12 cellular contexts compared by ENCODE assay signal in the genomic region with DNA sequence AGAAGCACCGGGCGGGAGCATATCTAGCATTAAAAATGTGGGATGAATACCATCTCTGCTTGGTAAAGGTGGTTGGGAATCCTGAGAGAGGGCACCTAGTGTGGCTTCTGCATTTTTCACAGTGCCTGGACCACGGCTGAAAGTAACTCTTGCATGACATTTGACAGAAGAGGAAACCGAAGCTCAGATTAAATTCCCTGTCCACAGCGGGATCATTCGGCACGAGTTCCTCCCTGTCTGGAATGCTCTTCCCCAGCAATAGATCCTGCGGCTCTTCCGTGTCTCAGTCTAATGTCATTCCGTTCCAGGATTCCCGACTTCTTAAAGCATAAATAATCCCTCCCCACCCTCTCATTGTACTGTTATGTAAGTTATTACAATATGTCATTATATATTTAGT. TPM values are rescaled to one million over a fixed set of nuclear protein-coding genes. Genes with fewer than 3 reads are reported as not detected.
DNase-seq lines count a peak whose midpoint lies in the region; ATAC-seq, FAIRE-seq and TF ChIP-seq lines count a peak whose summit lies in the region.
"Had no signal": no experiment of that assay in that cellular context is flagged by ENCODE, and none has a peak within 500 bp of the region (broad histone marks: within the 10 kb centered on the region; RNA-seq: fewer than 3 reads in every experiment).

No MANE protein-coding gene starts in this region.

- no peak overlapping the region for H3K27ac Mint-ChIP-seq in type B pancreatic cell

- FAIRE-seq in HepG2 (lab: Jason Lieb, UNC): no peak
- FAIRE-seq: keratinocyte had no signal

- no peak for TF ChIP-seq POLR2A in HepG2 (IDR thresholded peaks at IDR 0.05; ENCODE audit: insufficient read depth in 1 of 2, low read depth in 2 of 2, low read length in 2 of 2)
- TF ChIP-seq POLR2A in right lobe of liver (IDR thresholded peaks at IDR 0.05): no peak

- H3K79me2 ChIP-seq in HepG2 (ENCODE audit: insufficient read depth, low read length) (peaks cover 40% of the 10 kb centered on the region), SU-DHL-6 (ENCODE audit: insufficient read depth, low read length) (peaks cover 40% of the 10 kb centered on the region)

- peaks cover 7 to 27% of the 10 kb centered on the region in 2 experiments for H3K36me3 ChIP-seq in HepG2 (replicated peaks in 1 of 2; ENCODE audit: control insufficient read depth in 1 of 2, insufficient read depth in 2 of 2, low read length in 2 of 2)
- H3K36me3 ChIP-seq in right lobe of liver: peaks cover 0 to 27% (median 5%) of the 10 kb centered on the region in 4 donors
- H3K36me3 ChIP-seq in SU-DHL-6 (ENCODE audit: low read length): peaks cover 29% of the 10 kb centered on the region
- H3K36me3 ChIP-seq: prostate gland had no signal

- H3K36me3 Mint-ChIP-seq in type B pancreatic cell: peaks cover 29% of the 10 kb centered on the region

- H3K4me3 ChIP-seq in HepG2 (replicated peaks in 1 of 3; ENCODE audit: insufficient read depth in 1 of 3, low read depth in 2 of 3, low read length in 3 of 3) (peak overlapping the region in 1 of 3 experiments; percentile 42; a peak in 2 of 6 replicates), right lobe of liver (peak overlapping the region in 1 of 3 donors; percentile 86), SU-DHL-6 (ENCODE audit: insufficient read depth, low read length, poor library complexity, severe bottlenecking) (peak overlapping the region; percentile 78)

- no peak for TF ChIP-seq CTCF in HepG2 (CRISPR knock-in tag; IDR thresholded peaks at IDR 0.05)
- no peak for TF ChIP-seq CTCF in right lobe of liver (IDR thresholded peaks at IDR 0.05)
- no peak for TF ChIP-seq CTCF in SU-DHL-6 (IDR thresholded peaks at IDR 0.05; ENCODE audit: insufficient read depth, low read length, poor library complexity, severe bottlenecking)
- TF ChIP-seq CTCF in type B pancreatic cell (conservative IDR thresholded peaks at IDR 0.05): no peak
- no peak for TF ChIP-seq CTCF in GM10266 (IDR thresholded peaks at IDR 0.05; ENCODE audit: control insufficient read depth, insufficient read depth, low read depth, missing control alignments)

- H3K27ac ChIP-seq in HepG2 (ENCODE audit: extremely low read length, insufficient read depth, low read length) (no peak overlapping the region), right lobe of liver (no peak overlapping the region), SU-DHL-6 (ENCODE audit: low read depth, low read length) (no peak overlapping the region)

- H3K9me3 ChIP-seq in HepG2 (ENCODE audit: low read length): no peaks in the 10 kb centered on the region
- no peaks in the 10 kb centered on the region for H3K9me3 ChIP-seq in right lobe of liver
- H3K9me3 ChIP-seq in SU-DHL-6 (ENCODE audit: insufficient read depth, low read length): no peaks in the 10 kb centered on the region
- H3K9me3 ChIP-seq: prostate gland, vagina had no signal

- peaks cover 17% of the 10 kb centered on the region for H3F3A ChIP-seq in SU-DHL-6 (ENCODE audit: insufficient read depth)

- no peaks in the 10 kb centered on the region; a peak in 1 of 5 replicates for H3K27me3 ChIP-seq in HepG2 (ENCODE audit: control insufficient read depth in 1 of 2, insufficient read depth in 2 of 2, low read length in 2 of 2)
- no peaks in the 10 kb centered on the region for H3K27me3 ChIP-seq in right lobe of liver
- no peaks in the 10 kb centered on the region for H3K27me3 ChIP-seq in SU-DHL-6 (ENCODE audit: low read length)
- H3K27me3 ChIP-seq: vagina had no signal

- H3K9me3 Mint-ChIP-seq in type B pancreatic cell: no peaks in the 10 kb centered on the region

- BruUV-seq in HepG2 (replicated peaks; lab: Mats Ljungman, UMichigan): no TSS peak

- no peak for TF ChIP-seq RAD21 in HepG2 (CRISPR knock-in tag; IDR thresholded peaks at IDR 0.05)

- peak overlapping the region; percentile 78; the same call in 1 of the 2 replicates for H3K9ac ChIP-seq in HepG2 (ENCODE audit: insufficient read depth, low read depth, low read length)
- no peak overlapping the region for H3K9ac ChIP-seq in SU-DHL-6 (ENCODE audit: low read length)

- H3K4me1 ChIP-seq in HepG2 (ENCODE audit: insufficient read depth, low read length): peaks cover 48% of the 10 kb centered on the region
- peaks cover 0 to 40% (median 9%) of the 10 kb centered on the region in 4 donors for H3K4me1 ChIP-seq in right lobe of liver

- ATAC-seq in HepG2 (no peak), right lobe of liver (no peak), left lobe of liver (no peak), HG03159 (IDR thresholded peaks at IDR 0.05; ENCODE audit: unreplicated experiment) (no peak)

- DNase-seq in HepG2 (ENCODE audit: low spot score) (no peak), right lobe of liver (no peak), left lobe of liver (ENCODE audit: low spot score) (peak; percentile 18), type B pancreatic cell (ENCODE audit: extremely low spot score, unreplicated experiment) (no peak), GM10266 (ENCODE audit: extremely low spot score) (no peak), NOMO-1 treated with DMSO at 0.1 percent for 48 hours (lab: John Stamatoyannopoulos, UW; ENCODE audit: unreplicated experiment) (no peak)
- DNase-seq: activated CD4-positive, alpha-beta T cell treated with anti-CD3 and anti-CD28 coated beads, Interleukin-2, amount 50 U/mL, for 48 hours had no signal

- H3K9me2 ChIP-seq in SU-DHL-6 (replicated peaks; ENCODE audit: insufficient read depth, low read length): no peaks in the 10 kb centered on the region

- no peak for TF ChIP-seq EP300 in HepG2 (IDR thresholded peaks at IDR 0.05; ENCODE audit: low read depth in 2 of 2, low read length in 2 of 2)
- no peak for TF ChIP-seq EP300 in HepG2 (CRISPR knock-in tag; IDR thresholded peaks at IDR 0.05; ENCODE audit: borderline replicate concordance)

- peak overlapping the region; percentile 98 for H3K4me3 Mint-ChIP-seq in type B pancreatic cell

- peak overlapping the region; percentile 77 for H3K4me2 ChIP-seq in HepG2 (ENCODE audit: low read depth, low read length)
- peak overlapping the region; percentile 65 for H3K4me2 ChIP-seq in SU-DHL-6 (ENCODE audit: low read depth, low read length, poor library complexity, severe bottlenecking)

- H4K20me1 ChIP-seq in HepG2 (ENCODE audit: insufficient read depth, low read length) (peaks cover 36% of the 10 kb centered on the region), SU-DHL-6 (ENCODE audit: low read depth, low read length) (peaks cover 27% of the 10 kb centered on the region)

- in situ Hi-C loops in HepG2 (cut with HindIII; ENCODE audit: extremely low pct_ligation_motif_present, low pct_unique_long_range_greater_than_20kb): no loop called here

- POLR2A ChIA-PET in HepG2 (lab: Yijun Ruan, JAX): interaction anchor here (0.7 to 5.0 kb wide), 6 partner anchors 12 to 78 kb away, joined by 3 to 71 read pairs (median 6); partner anchors contain the start of gene RNASEH1

- peaks cover 26% of the 10 kb centered on the region for H3K4me1 Mint-ChIP-seq in type B pancreatic cell (ENCODE audit: unreplicated experiment)

- intact Hi-C loops in HepG2 (cut with micrococcal nuclease; ENCODE audit: unreplicated experiment): no loop called here
- intact Hi-C loops in right lobe of liver (cut with DNase I): no loop called here

- over 99% methylated on average over 11 of the region's 11 CpGs for WGBS in HepG2 (ENCODE audit: low lambda C conversion rate)
- WGBS in right lobe of liver (ENCODE audit: insufficient coverage, low coverage, low lambda C conversion rate, missing lambda C conversion rate): 95% methylated on average over 6 of the region's 11 CpGs

- H2AFZ ChIP-seq in HepG2 (ENCODE audit: low read length) (no peak overlapping the region), SU-DHL-6 (ENCODE audit: low read depth, low read length, severe bottlenecking) (no peak overlapping the region)

- CTCF ChIA-PET in HepG2 (lab: Yijun Ruan, JAX; ENCODE audit: low intra/inter-chr PET ratio, low total read pairs): no interaction called here

- H3K27me3 Mint-ChIP-seq in type B pancreatic cell: no peaks in the 10 kb centered on the region

RNA-seq across cellular contexts. Expression of gene RPS7, which starts 0.9 kb away (rescaled TPM):
- total RNA-seq in HepG2 (2016; rRNA removed; fragmentation: Illumina TruSeq; extraction: Trizol) (3,686 and 4,415 TPM in 2 replicates), right lobe of liver (1,000 to 10,000 TPM in 2 of 6 experiments, 100 to 1,000 TPM in 4; 366 to 1,499 (median 423) TPM), left lobe of liver (388 TPM), type B pancreatic cell (ENCODE audit: low replicate concordance) (1,678 and 1,855 TPM in 2 replicates)
- 5,456 and 6,100 TPM in 2 replicates for total RNA-seq in HepG2 (2016; cell fraction: cytosol; rRNA removed; fragmentation: Illumina TruSeq; extraction: Trizol; ENCODE audit: low read depth)
- 3,753 and 4,559 TPM in 2 replicates for total RNA-seq in HepG2 (2016; cell fraction: insoluble cytoplasmic fraction; rRNA removed; fragmentation: Illumina TruSeq; extraction: Trizol)
- 7,013 and 7,026 TPM in 2 replicates for total RNA-seq in HepG2 (2016; cell fraction: membrane; rRNA removed; fragmentation: Illumina TruSeq; extraction: Trizol)
- 1,357 and 1,550 TPM in 2 replicates for total RNA-seq in HepG2 (2016; cell fraction: nucleus; rRNA removed; fragmentation: Illumina TruSeq; extraction: Trizol)
- 3,283 and 4,040 TPM in 2 replicates for polyA plus RNA-seq in HepG2 (2011; rRNA removed)
- polyA plus RNA-seq in HepG2 (2011; cell fraction: cytosol; rRNA removed): 3,092 and 3,668 TPM in 2 replicates
- 687 and 772 TPM in 2 replicates for polyA plus RNA-seq in HepG2 (2011; cell fraction: nucleus; rRNA removed)
- polyA plus RNA-seq in HepG2 (2012): 3,723 and 4,459 TPM in 2 replicates
- polyA plus RNA-seq in HepG2 (2016; cell fraction: cytosol; fragmentation: Illumina TruSeq; extraction: Trizol; ENCODE audit: low read depth): 5,030 and 5,352 TPM in 2 replicates
- polyA plus RNA-seq in HepG2 (2016; cell fraction: insoluble cytoplasmic fraction; fragmentation: Illumina TruSeq; extraction: Trizol; ENCODE audit: low read depth): 4,110 and 4,812 TPM in 2 replicates
- polyA plus RNA-seq in HepG2 (2016; cell fraction: membrane; fragmentation: Illumina TruSeq; extraction: Trizol; ENCODE audit: low read depth): 6,339 and 6,476 TPM in 2 replicates
- polyA plus RNA-seq in HepG2 (2016; cell fraction: nucleus; fragmentation: Illumina TruSeq; extraction: Trizol; ENCODE audit: insufficient read depth, low read depth): 2,377 and 2,486 TPM in 2 replicates
- 217 and 248 TPM in 2 replicates for polyA minus RNA-seq in HepG2 (2011; rRNA and poly(A)+ RNA removed; ENCODE audit: low replicate concordance)
- 598 and 688 TPM in 2 replicates for polyA minus RNA-seq in HepG2 (2011; cell fraction: cytosol; rRNA and poly(A)+ RNA removed)
- polyA minus RNA-seq in HepG2 (2011; cell fraction: nucleus; rRNA and poly(A)+ RNA removed): 243 and 285 TPM in 2 replicates

RNA-seq across cellular contexts. Expression of gene RNASEH1, which starts 16.0 kb away (rescaled TPM):
- total RNA-seq in HepG2 (2016; rRNA removed; fragmentation: Illumina TruSeq; extraction: Trizol) (57.2 and 57.4 TPM in 2 replicates), right lobe of liver (10 to 100 TPM in 3 of 6 experiments, 1 to 10 TPM in 3; 8.3 to 12.2 (median 10.0) TPM), left lobe of liver (9.5 TPM), type B pancreatic cell (ENCODE audit: low replicate concordance) (19.3 and 21.7 TPM in 2 replicates)
- 73.8 and 75.1 TPM in 2 replicates for total RNA-seq in HepG2 (2016; cell fraction: cytosol; rRNA removed; fragmentation: Illumina TruSeq; extraction: Trizol; ENCODE audit: low read depth)
- 56.9 and 57.3 TPM in 2 replicates for total RNA-seq in HepG2 (2016; cell fraction: insoluble cytoplasmic fraction; rRNA removed; fragmentation: Illumina TruSeq; extraction: Trizol)
- total RNA-seq in HepG2 (2016; cell fraction: membrane; rRNA removed; fragmentation: Illumina TruSeq; extraction: Trizol): 90.4 and 92.3 TPM in 2 replicates
- total RNA-seq in HepG2 (2016; cell fraction: nucleus; rRNA removed; fragmentation: Illumina TruSeq; extraction: Trizol): 37.2 and 39.3 TPM in 2 replicates
- polyA plus RNA-seq in HepG2 (2011; rRNA removed): 12.7 and 14.5 TPM in 2 replicates
- 12.8 and 14.0 TPM in 2 replicates for polyA plus RNA-seq in HepG2 (2011; cell fraction: cytosol; rRNA removed)
- 10.4 and 11.6 TPM in 2 replicates for polyA plus RNA-seq in HepG2 (2011; cell fraction: nucleus; rRNA removed)
- 21.0 and 21.2 TPM in 2 replicates for polyA plus RNA-seq in HepG2 (2012)
- 75.3 and 82.0 TPM in 2 replicates for polyA plus RNA-seq in HepG2 (2016; cell fraction: cytosol; fragmentation: Illumina TruSeq; extraction: Trizol; ENCODE audit: low read depth)
- 46.3 and 47.8 TPM in 2 replicates for polyA plus RNA-seq in HepG2 (2016; cell fraction: insoluble cytoplasmic fraction; fragmentation: Illumina TruSeq; extraction: Trizol; ENCODE audit: low read depth)
- 68.9 and 69.5 TPM in 2 replicates for polyA plus RNA-seq in HepG2 (2016; cell fraction: membrane; fragmentation: Illumina TruSeq; extraction: Trizol; ENCODE audit: low read depth)
- 43.7 and 45.2 TPM in 2 replicates for polyA plus RNA-seq in HepG2 (2016; cell fraction: nucleus; fragmentation: Illumina TruSeq; extraction: Trizol; ENCODE audit: insufficient read depth, low read depth)
- 10.4 and 15.6 TPM in 2 replicates for polyA minus RNA-seq in HepG2 (2011; rRNA and poly(A)+ RNA removed; ENCODE audit: low replicate concordance)
- 11.1 and 12.0 TPM in 2 replicates for polyA minus RNA-seq in HepG2 (2011; cell fraction: cytosol; rRNA and poly(A)+ RNA removed)
- polyA minus RNA-seq in HepG2 (2011; cell fraction: nucleus; rRNA and poly(A)+ RNA removed): 17.3 and 19.1 TPM in 2 replicates

RNA-seq across cellular contexts. Expression of gene COLEC11, which starts 20.8 kb away (rescaled TPM):
- 2.5 and 3.0 TPM in 2 replicates for total RNA-seq in HepG2 (2016; rRNA removed; fragmentation: Illumina TruSeq; extraction: Trizol)
- 1.2 and 1.9 TPM in 2 replicates for total RNA-seq in HepG2 (2016; cell fraction: cytosol; rRNA removed; fragmentation: Illumina TruSeq; extraction: Trizol; ENCODE audit: low read depth)
- total RNA-seq in HepG2 (2016; cell fraction: insoluble cytoplasmic fraction; rRNA removed; fragmentation: Illumina TruSeq; extraction: Trizol): 2.5 and 3.0 TPM in 2 replicates
- total RNA-seq in HepG2 (2016; cell fraction: membrane; rRNA removed; fragmentation: Illumina TruSeq; extraction: Trizol): 2.2 and 2.3 TPM in 2 replicates
- 2.7 and 3.4 TPM in 2 replicates for total RNA-seq in HepG2 (2016; cell fraction: nucleus; rRNA removed; fragmentation: Illumina TruSeq; extraction: Trizol)
- polyA plus RNA-seq in HepG2 (2011; rRNA removed): 1.5 and 2.6 TPM in 2 replicates
- 2.8 TPM in 2 replicates for polyA plus RNA-seq in HepG2 (2011; cell fraction: cytosol; rRNA removed)
- 4.0 and 4.6 TPM in 2 replicates for polyA plus RNA-seq in HepG2 (2011; cell fraction: nucleus; rRNA removed)
- 1.6 and 1.9 TPM in 2 replicates for polyA plus RNA-seq in HepG2 (2012)
- polyA plus RNA-seq in HepG2 (2016; cell fraction: cytosol; fragmentation: Illumina TruSeq; extraction: Trizol; ENCODE audit: low read depth): 0.71 and 0.78 TPM in 2 replicates
- polyA plus RNA-seq in HepG2 (2016; cell fraction: insoluble cytoplasmic fraction; fragmentation: Illumina TruSeq; extraction: Trizol; ENCODE audit: low read depth): 2.0 and 3.6 TPM in 2 replicates
- 1.5 TPM in 2 replicates for polyA plus RNA-seq in HepG2 (2016; cell fraction: membrane; fragmentation: Illumina TruSeq; extraction: Trizol; ENCODE audit: low read depth)
- 5.0 and 5.6 TPM in 2 replicates for polyA plus RNA-seq in HepG2 (2016; cell fraction: nucleus; fragmentation: Illumina TruSeq; extraction: Trizol; ENCODE audit: insufficient read depth, low read depth)
- 1.8 TPM in 1 of 2 replicates, not detected in the other for polyA minus RNA-seq in HepG2 (2011; rRNA and poly(A)+ RNA removed; ENCODE audit: low replicate concordance)
- polyA minus RNA-seq in HepG2 (2011; cell fraction: cytosol; rRNA and poly(A)+ RNA removed): 0.69 and 1.3 TPM in 2 replicates
- polyA minus RNA-seq in HepG2 (2011; cell fraction: nucleus; rRNA and poly(A)+ RNA removed): 2.6 and 2.8 TPM in 2 replicates
- total RNA-seq in right lobe of liver: 10 to 100 TPM; 25.2 to 58.6 (median 41.1) TPM
- total RNA-seq in left lobe of liver: 40.1 TPM
- 0.33 and 0.63 TPM in 2 replicates for total RNA-seq in type B pancreatic cell (ENCODE audit: low replicate concordance)
- total RNA-seq: vagina had no signal
- polyA plus RNA-seq: keratinocyte had no signal

RNA-seq across cellular contexts. Expression of gene ADI1, which starts 54.8 kb away (rescaled TPM):
- 123 and 135 TPM in 2 replicates for total RNA-seq in HepG2 (2016; rRNA removed; fragmentation: Illumina TruSeq; extraction: Trizol)
- total RNA-seq in HepG2 (2016; cell fraction: cytosol; rRNA removed; fragmentation: Illumina TruSeq; extraction: Trizol; ENCODE audit: low read depth): 16.6 and 17.0 TPM in 2 replicates
- total RNA-seq in HepG2 (2016; cell fraction: insoluble cytoplasmic fraction; rRNA removed; fragmentation: Illumina TruSeq; extraction: Trizol): 124 and 138 TPM in 2 replicates
- total RNA-seq in HepG2 (2016; cell fraction: membrane; rRNA removed; fragmentation: Illumina TruSeq; extraction: Trizol): 45.5 and 47.8 TPM in 2 replicates
- total RNA-seq in HepG2 (2016; cell fraction: nucleus; rRNA removed; fragmentation: Illumina TruSeq; extraction: Trizol): 54.5 and 64.3 TPM in 2 replicates
- polyA plus RNA-seq in HepG2 (2011; rRNA removed): 21.3 and 28.7 TPM in 2 replicates
- polyA plus RNA-seq in HepG2 (2011; cell fraction: cytosol; rRNA removed): 22.7 and 24.5 TPM in 2 replicates
- 16.1 and 17.6 TPM in 2 replicates for polyA plus RNA-seq in HepG2 (2011; cell fraction: nucleus; rRNA removed)
- polyA plus RNA-seq in HepG2 (2012): 22.9 and 33.0 TPM in 2 replicates
- polyA plus RNA-seq in HepG2 (2016; cell fraction: cytosol; fragmentation: Illumina TruSeq; extraction: Trizol; ENCODE audit: low read depth): 20.5 and 20.6 TPM in 2 replicates
- 160 TPM in 2 replicates for polyA plus RNA-seq in HepG2 (2016; cell fraction: insoluble cytoplasmic fraction; fragmentation: Illumina TruSeq; extraction: Trizol; ENCODE audit: low read depth)
- polyA plus RNA-seq in HepG2 (2016; cell fraction: membrane; fragmentation: Illumina TruSeq; extraction: Trizol; ENCODE audit: low read depth): 42.7 and 43.1 TPM in 2 replicates
- polyA plus RNA-seq in HepG2 (2016; cell fraction: nucleus; fragmentation: Illumina TruSeq; extraction: Trizol; ENCODE audit: insufficient read depth, low read depth): 92.2 and 100 TPM in 2 replicates
- polyA minus RNA-seq in HepG2 (2011; rRNA and poly(A)+ RNA removed; ENCODE audit: low replicate concordance): 15.1 and 19.1 TPM in 2 replicates
- 13.2 and 18.8 TPM in 2 replicates for polyA minus RNA-seq in HepG2 (2011; cell fraction: cytosol; rRNA and poly(A)+ RNA removed)
- polyA minus RNA-seq in HepG2 (2011; cell fraction: nucleus; rRNA and poly(A)+ RNA removed): 19.3 and 23.8 TPM in 2 replicates
- 100 to 1,000 TPM; 165 to 470 (median 246) TPM for total RNA-seq in right lobe of liver
- 297 TPM for total RNA-seq in left lobe of liver
- total RNA-seq in type B pancreatic cell (ENCODE audit: low replicate concordance): 40.0 and 54.7 TPM in 2 replicates
